ENCODE assay signal across 18 cellular contexts in genomic region chr12:68667896-68668295, GRCh38. TPM values are rescaled to one million over a fixed set of nuclear protein-coding genes. Genes with fewer than 3 reads are reported as not detected.
A peak's percentile ranks its signal among the peaks of the same experiment; 100 is the strongest.
DNase-seq lines count a peak whose midpoint lies in the region; FAIRE-seq and TF ChIP-seq lines count a peak whose summit lies in the region.
"Had no signal": no experiment of that assay in that cellular context is flagged by ENCODE, and none has a peak within 500 bp of the region (broad histone marks: within the 10 kb centered on the region; RNA-seq: fewer than 3 reads in every experiment).

No MANE protein-coding gene starts in this region.

- DNase-seq in activated CD4-positive, alpha-beta memory T cell treated with anti-CD3 and anti-CD28 coated beads for 36 hours, result no peak
- no peak for DNase-seq in activated CD4-positive, alpha-beta memory T cell treated with anti-CD3 and anti-CD28 coated beads, Interleukin-2, amount 10 ng/mL, durations not matched to agents 7 days and 5 days
- DNase-seq in H9 (peak; percentile 37), H1 (ENCODE audit: low read depth in 1 of 2, low spot score in 2 of 2) (no peak), kidney glomerular epithelial cell (lab: John Stamatoyannopoulos, UW) (no peak), SIG-M5 (lab: John Stamatoyannopoulos, UW) (no peak), CD1c-positive myeloid dendritic cell (ENCODE audit: extremely low spot score) (no peak)
- DNase-seq: activated T-cell treated with anti-CD3 and anti-CD28 coated beads, Interleukin-2, amount 50 U/mL, for 48 hours; caudate nucleus; effector CD4-positive, alpha-beta T cell; HFFc6; left colon; NCI-H1694; ovary; SJCRH30; stimulated activated CD4-positive, alpha-beta T cell treated with anti-CD3 and anti-CD28 coated beads, Interleukin-2, amount 100 ng/mL, for 48 hours had no signal

- WGBS in H9 (ENCODE audit: extremely low coverage, insufficient read length, low lambda C conversion rate), result no CpG with 5 or more reads among the region's 1 CpG
- WGBS in H1 (ENCODE audit: extremely low coverage in 1 of 2, insufficient coverage in 1 of 2, insufficient read length in 1 of 2, insufficient replicate concordance in 2 of 2, low coverage in 1 of 2, low lambda C conversion rate in 2 of 2, missing lambda C conversion rate in 1 of 2), 2 experiments, result 62% methylated on average over 1 of the region's 1 CpG; no CpG with 5 or more reads in 1 of the 2 experiments

- H3K4me1 ChIP-seq in H9 (ENCODE audit: insufficient read depth, low read length), result no peaks in the 10 kb centered on the region; the same call in 1 of the 2 replicates
- peaks cover 0 to 4% (median under 1%) of the 10 kb centered on the region in 4 experiments; a peak in 1 of 7 replicates for H3K4me1 ChIP-seq in H1 (replicated peaks in 1 of 4; ENCODE audit: control insufficient read depth in 3 of 4, insufficient read depth in 4 of 4, low read length in 3 of 4)
- H3K4me1 ChIP-seq: SJCRH30, suprapubic skin had no signal

- H3K9ac ChIP-seq in H9 (ENCODE audit: extremely low read depth, insufficient read length, low read length) (no peak overlapping the region), H1 (replicated peaks in 1 of 4; ENCODE audit: extremely low read depth in 1 of 4, low read depth in 3 of 4, low read length in 3 of 4) (no peak overlapping the region)

- no peak overlapping the region for H2BK15ac ChIP-seq in H9 (ENCODE audit: low read depth, low read length)
- no peak overlapping the region for H2BK15ac ChIP-seq in H1 (ENCODE audit: low read length)

- H4K8ac ChIP-seq in H9 (replicated peaks; ENCODE audit: insufficient read length, low read depth, low read length) (no peak overlapping the region), H1 (ENCODE audit: extremely low read depth, insufficient read depth, low read length) (no peak overlapping the region)

- H2BK20ac ChIP-seq in H9 (ENCODE audit: low read depth, low read length, poor library complexity, severe bottlenecking), result no peak overlapping the region
- H2BK20ac ChIP-seq in H1 (ENCODE audit: low read length), result no peak overlapping the region

- H3K27me3 Mint-ChIP-seq in activated CD4-positive, alpha-beta memory T cell treated with anti-CD3 and anti-CD28 coated beads for 36 hours, result no peaks in the 10 kb centered on the region
- H3K27me3 Mint-ChIP-seq in activated CD4-positive, alpha-beta memory T cell treated with anti-CD3 and anti-CD28 coated beads, Interleukin-2, amount 10 ng/mL, durations not matched to agents 7 days and 5 days, result no peaks in the 10 kb centered on the region
- H3K27me3 Mint-ChIP-seq in H9 (ENCODE audit: low read depth) (no peaks in the 10 kb centered on the region), nephron (ENCODE audit: low read depth) (no peaks in the 10 kb centered on the region)

- H3K14ac ChIP-seq in H9 (ENCODE audit: insufficient read depth, low read length), result no peak overlapping the region
- H3K14ac ChIP-seq in H1 (ENCODE audit: insufficient read length), result no peak overlapping the region

- H3K23me2 ChIP-seq in H9 (ENCODE audit: insufficient read length, low read depth, low read length, poor library complexity, severe bottlenecking) (no peaks in the 10 kb centered on the region), H1 (ENCODE audit: low read depth, low read length) (no peaks in the 10 kb centered on the region)

- H2AFZ ChIP-seq in H9 (ENCODE audit: low read length) (no peak overlapping the region), H1 (ENCODE audit: low read length) (no peak overlapping the region)

- H3K23ac ChIP-seq in H9 (ENCODE audit: insufficient read length, low read depth, low read length) (no peak overlapping the region), H1 (ENCODE audit: insufficient read length) (no peak overlapping the region)

- H2AK5ac ChIP-seq in H9 (ENCODE audit: insufficient read length, low read length) (no peak overlapping the region), H1 (ENCODE audit: low read depth, low read length) (no peak overlapping the region)

- H3K9me3 ChIP-seq in H9 (ENCODE audit: control insufficient read depth, low read depth, low read length) (no peaks in the 10 kb centered on the region), H1 (ENCODE audit: insufficient read depth in 2 of 2, low read depth in 1 of 2, low read length in 1 of 2) (no peaks in the 10 kb centered on the region)
- H3K9me3 ChIP-seq: ovary, SJCRH30, suprapubic skin had no signal

- H3K18ac ChIP-seq in H9 (ENCODE audit: insufficient read length, low read depth, low read length) (no peak overlapping the region), H1 (ENCODE audit: extremely low read depth, low read length) (no peak overlapping the region)

- FAIRE-seq in H1 (lab: Jason Lieb, UNC), result no peak

- peaks cover 17% of the 10 kb centered on the region for H3K4me1 Mint-ChIP-seq in activated CD4-positive, alpha-beta memory T cell treated with anti-CD3 and anti-CD28 coated beads for 36 hours (ENCODE audit: low read depth)
- H3K4me1 Mint-ChIP-seq in activated CD4-positive, alpha-beta memory T cell treated with anti-CD3 and anti-CD28 coated beads, Interleukin-2, amount 10 ng/mL, durations not matched to agents 7 days and 5 days, result peaks cover 27% of the 10 kb centered on the region
- H3K4me1 Mint-ChIP-seq in H9 (peaks cover 6 to 13% of the 10 kb centered on the region in 2 experiments; a peak in 3 of 4 replicates), nephron (no peaks in the 10 kb centered on the region)

- no peaks in the 10 kb centered on the region for H3K79me2 ChIP-seq in H9 (ENCODE audit: insufficient read depth, low read length)
- no peaks in the 10 kb centered on the region for H3K79me2 ChIP-seq in H1 (ENCODE audit: control insufficient read depth in 1 of 2, insufficient read depth in 2 of 2, low read length in 2 of 2)

- H3K4ac ChIP-seq in H9 (ENCODE audit: low read depth, low read length) (no peak overlapping the region), H1 (replicated peaks; ENCODE audit: insufficient read length, low read depth, low read length) (no peak overlapping the region)

- H3K56ac ChIP-seq in H9 (ENCODE audit: insufficient read length, low read depth, low read length) (no peak overlapping the region), H1 (replicated peaks; ENCODE audit: insufficient read length, low read depth, low read length) (no peak overlapping the region)

- H3K4me2 ChIP-seq in H9 (ENCODE audit: insufficient read depth, insufficient read length, low read length) (no peak overlapping the region), H1 (ENCODE audit: insufficient read depth in 1 of 2, low read depth in 2 of 2, low read length in 2 of 2) (no peak overlapping the region)

- no peak overlapping the region for H3K4me3 Mint-ChIP-seq in activated CD4-positive, alpha-beta memory T cell treated with anti-CD3 and anti-CD28 coated beads for 36 hours
- H3K4me3 Mint-ChIP-seq in activated CD4-positive, alpha-beta memory T cell treated with anti-CD3 and anti-CD28 coated beads, Interleukin-2, amount 10 ng/mL, durations not matched to agents 7 days and 5 days, result no peak overlapping the region
- H3K4me3 Mint-ChIP-seq in H9, result no peak overlapping the region
- H3K4me3 Mint-ChIP-seq in nephron, result no peak overlapping the region
- H3K4me3 Mint-ChIP-seq: HFFc6 had no signal

- no peak for TF ChIP-seq POLR2A in H1 (IDR thresholded peaks at IDR 0.05; ENCODE audit: control extremely low read depth in 1 of 2, low read depth in 2 of 2, low read length in 2 of 2)

- TF ChIP-seq EP300 in H1 (IDR thresholded peaks at IDR 0.05; ENCODE audit: borderline replicate concordance in 1 of 2, low read depth in 2 of 2, low read length in 2 of 2), result no peak

- no peak overlapping the region for H4K91ac ChIP-seq in H9 (ENCODE audit: insufficient read length, low read depth, low read length)
- H4K91ac ChIP-seq in H1 (replicated peaks; ENCODE audit: insufficient read length, low read length), result no peak overlapping the region

- POLR2A ChIA-PET in activated CD4-positive, alpha-beta memory T cell treated with anti-CD3 and anti-CD28 coated beads for 36 hours (lab: Charles Lee), result no interaction called here
- POLR2A ChIA-PET in activated CD4-positive, alpha-beta memory T cell treated with anti-CD3 and anti-CD28 coated beads, Interleukin-2, amount 10 ng/mL, durations not matched to agents 7 days and 5 days (lab: Charles Lee), result interaction anchor here (1.0 to 1.2 kb wide), 2 partner anchors 50 to 79 kb away, joined by 3 to 4 read pairs; no protein-coding TSS in a partner anchor
- POLR2A ChIA-PET in H1 (lab: Charles Lee; ENCODE audit: partially characterized antibody), result no interaction called here

- CTCF ChIA-PET in activated CD4-positive, alpha-beta memory T cell treated with anti-CD3 and anti-CD28 coated beads for 36 hours (lab: Charles Lee), result no interaction called here
- CTCF ChIA-PET in activated CD4-positive, alpha-beta memory T cell treated with anti-CD3 and anti-CD28 coated beads, Interleukin-2, amount 10 ng/mL, durations not matched to agents 7 days and 5 days (lab: Charles Lee), result no interaction called here
- CTCF ChIA-PET in H1 (lab: Charles Lee; ENCODE audit: partially characterized antibody), result no interaction called here

- H2BK5ac ChIP-seq in H9 (ENCODE audit: insufficient read length, low read length) (no peak overlapping the region), H1 (ENCODE audit: low read depth, low read length) (no peak overlapping the region)

- no peaks in the 10 kb centered on the region for H3K36me3 ChIP-seq in H1 (ENCODE audit: control insufficient read depth in 2 of 4, insufficient read depth in 4 of 4, low read length in 3 of 4)
- H3K36me3 ChIP-seq: ovary, SJCRH30 had no signal

- no peaks in the 10 kb centered on the region for H3K9me3 Mint-ChIP-seq in activated CD4-positive, alpha-beta memory T cell treated with anti-CD3 and anti-CD28 coated beads for 36 hours
- no peaks in the 10 kb centered on the region for H3K9me3 Mint-ChIP-seq in activated CD4-positive, alpha-beta memory T cell treated with anti-CD3 and anti-CD28 coated beads, Interleukin-2, amount 10 ng/mL, durations not matched to agents 7 days and 5 days
- H3K9me3 Mint-ChIP-seq in H9 (no peaks in the 10 kb centered on the region), nephron (no peaks in the 10 kb centered on the region)
- H3K9me3 Mint-ChIP-seq: HFFc6 had no signal

- H3K27ac ChIP-seq in H9 (ENCODE audit: insufficient read length, low read depth, low read length) (no peak overlapping the region), H1 (ENCODE audit: low read depth, low read length) (no peak overlapping the region)
- H3K27ac ChIP-seq: ovary, SJCRH30, suprapubic skin had no signal

- no peak overlapping the region for H3K4me3 ChIP-seq in H1 (ENCODE audit: extremely low read depth in 1 of 4, insufficient read depth in 2 of 4, low read depth in 3 of 4, low read length in 4 of 4)
- H3K4me3 ChIP-seq: ovary, SJCRH30, suprapubic skin had no signal

- H2BK120ac ChIP-seq in H9 (ENCODE audit: low read depth, low read length, poor library complexity, severe bottlenecking) (no peak overlapping the region), H1 (replicated peaks; ENCODE audit: low read depth, low read length) (no peak overlapping the region)

- no peak overlapping the region for H3T11ph ChIP-seq in H9 (ENCODE audit: low read length)

- intact Hi-C loops in activated CD4-positive, alpha-beta memory T cell treated with anti-CD3 and anti-CD28 coated beads for 36 hours (cut with micrococcal nuclease), result no loop called here

- H4K5ac ChIP-seq in H9 (ENCODE audit: insufficient read length, low read depth, low read length), result no peak overlapping the region
- H4K5ac ChIP-seq in H1 (ENCODE audit: insufficient read length, low read depth, low read length), result no peak overlapping the region

- TF ChIP-seq RAD21 in H1 (IDR thresholded peaks at IDR 0.05 in 1 of 2, conservative IDR thresholded peaks at IDR 0.05 in 1 of 2; ENCODE audit: low read depth in 2 of 2, low read length in 2 of 2), result no peak

- H3K27me3 ChIP-seq in H9 (ENCODE audit: insufficient read depth, low read length), result no peaks in the 10 kb centered on the region
- no peaks in the 10 kb centered on the region for H3K27me3 ChIP-seq in H1 (replicated peaks in 1 of 4; ENCODE audit: control insufficient read depth in 3 of 4, extremely low read depth in 1 of 4, insufficient read depth in 3 of 4, low read length in 3 of 4)
- H3K27me3 ChIP-seq: ovary, SJCRH30, suprapubic skin had no signal

- peak overlapping the region; percentile 3 for H3K27ac Mint-ChIP-seq in activated CD4-positive, alpha-beta memory T cell treated with anti-CD3 and anti-CD28 coated beads for 36 hours
- H3K27ac Mint-ChIP-seq in activated CD4-positive, alpha-beta memory T cell treated with anti-CD3 and anti-CD28 coated beads, Interleukin-2, amount 10 ng/mL, durations not matched to agents 7 days and 5 days, result no peak overlapping the region
- no peak overlapping the region for H3K27ac Mint-ChIP-seq in H9
- H3K27ac Mint-ChIP-seq in nephron, result peak overlapping the region; percentile 1 to 78 (median 69)
- H3K27ac Mint-ChIP-seq: HFFc6 had no signal

- no peak overlapping the region for H2BK12ac ChIP-seq in H9 (ENCODE audit: insufficient read length, low read depth, low read length)
- H2BK12ac ChIP-seq in H1 (ENCODE audit: low read depth, low read length), result no peak overlapping the region

- H3K36me3 Mint-ChIP-seq in activated CD4-positive, alpha-beta memory T cell treated with anti-CD3 and anti-CD28 coated beads for 36 hours, result peaks cover 3% of the 10 kb centered on the region
- H3K36me3 Mint-ChIP-seq in activated CD4-positive, alpha-beta memory T cell treated with anti-CD3 and anti-CD28 coated beads, Interleukin-2, amount 10 ng/mL, durations not matched to agents 7 days and 5 days (ENCODE audit: low read depth), result peaks cover 26% of the 10 kb centered on the region
- H3K36me3 Mint-ChIP-seq in H9 (ENCODE audit: insufficient read depth in 1 of 3, low read depth in 3 of 3), result no peaks in the 10 kb centered on the region
- H3K36me3 Mint-ChIP-seq in nephron (ENCODE audit: low read depth), result peaks cover 6% of the 10 kb centered on the region

- TF ChIP-seq CTCF in H9 (conservative IDR thresholded peaks at IDR 0.05) (no peak), H1 (IDR thresholded peaks at IDR 0.05; ENCODE audit: control extremely low read depth in 1 of 3, insufficient read depth in 1 of 3, low read depth in 1 of 3, low read length in 3 of 3) (no peak), nephron (IDR thresholded peaks at IDR 0.05; ENCODE audit: unreplicated experiment in 3 of 3) (no peak)

- H4K20me1 ChIP-seq in H9 (ENCODE audit: control insufficient read depth, insufficient read depth, insufficient read length) (no peaks in the 10 kb centered on the region), H1 (replicated peaks in 1 of 2; ENCODE audit: control insufficient read depth in 1 of 2, insufficient read depth in 2 of 2, low read length in 2 of 2) (no peaks in the 10 kb centered on the region)

- no peaks in the 10 kb centered on the region for H3K79me1 ChIP-seq in H9 (ENCODE audit: insufficient read depth, low read depth, low read length, poor library complexity, severe bottlenecking)
- no peaks in the 10 kb centered on the region for H3K79me1 ChIP-seq in H1 (ENCODE audit: low read depth, low read length)

RNA-seq across cellular contexts. Expression of gene NUP107, which starts 18.9 kb away (rescaled TPM):
- 100 to 1,000 TPM; 128 TPM for total RNA-seq in activated CD4-positive, alpha-beta memory T cell treated with anti-CD3 and anti-CD28 coated beads for 36 hours
- total RNA-seq in activated CD4-positive, alpha-beta memory T cell treated with anti-CD3 and anti-CD28 coated beads, Interleukin-2, amount 10 ng/mL, durations not matched to agents 7 days and 5 days, result 10 to 100 TPM; 80.7 to 85.4 TPM
- 142 and 147 TPM in 2 replicates for total RNA-seq in H9 (2021)
- total RNA-seq in H1 (2021; fragmentation: NEBNext Ultra II Directional; extraction: Animal tissue kit (Norgen Biotek cat#: 25700)), result 139 and 141 TPM in 2 replicates
- polyA plus RNA-seq in H1 (2011; rRNA removed), result 32.0 and 46.1 TPM in 2 replicates
- 75.2 TPM for polyA plus RNA-seq in H1 (2011; cell fraction: cytosol; rRNA removed)
- 34.4 TPM for polyA plus RNA-seq in H1 (2011; cell fraction: nucleus; rRNA removed)
- 78.0 to 149 TPM (median 100 TPM) in 4 replicates for polyA plus RNA-seq in H1 (2012, experiment 1 of 2)
- polyA plus RNA-seq in H1 (2012, experiment 2 of 2), result 4.5 TPM
- 88.8 TPM for polyA plus RNA-seq in H1 (2013, experiment 1 of 2)
- 82.4 TPM for polyA plus RNA-seq in H1 (2013, experiment 2 of 2)
- 98.6 and 138 TPM in 2 replicates for polyA minus RNA-seq in H1 (2011; rRNA and poly(A)+ RNA removed)
- polyA minus RNA-seq in H1 (2011; cell fraction: cytosol; rRNA and poly(A)+ RNA removed), result 66.8 TPM
- polyA minus RNA-seq in H1 (2011; cell fraction: nucleus; rRNA and poly(A)+ RNA removed), result 87.1 TPM

RNA-seq across cellular contexts. Expression of gene RAP1B, which starts 57.2 kb away (rescaled TPM):
- 100 to 1,000 TPM; 211 to 213 TPM for total RNA-seq in activated CD4-positive, alpha-beta memory T cell treated with anti-CD3 and anti-CD28 coated beads for 36 hours
- total RNA-seq in activated CD4-positive, alpha-beta memory T cell treated with anti-CD3 and anti-CD28 coated beads, Interleukin-2, amount 10 ng/mL, durations not matched to agents 7 days and 5 days, result 100 to 1,000 TPM; 290 to 291 TPM
- total RNA-seq in H9 (2021), result 89.1 and 97.7 TPM in 2 replicates
- 101 and 112 TPM in 2 replicates for total RNA-seq in H1 (2021; fragmentation: NEBNext Ultra II Directional; extraction: Animal tissue kit (Norgen Biotek cat#: 25700))
- polyA plus RNA-seq in H1 (2011; rRNA removed), result 40.7 and 61.4 TPM in 2 replicates
- polyA plus RNA-seq in H1 (2011; cell fraction: cytosol; rRNA removed), result 91.1 TPM
- 23.7 TPM for polyA plus RNA-seq in H1 (2011; cell fraction: nucleus; rRNA removed)
- 65.1 to 97.1 TPM (median 84.6 TPM) in 4 replicates for polyA plus RNA-seq in H1 (2012, experiment 1 of 2)
- 9.2 TPM for polyA plus RNA-seq in H1 (2012, experiment 2 of 2)
- 72.6 TPM for polyA plus RNA-seq in H1 (2013, experiment 1 of 2)
- 78.4 TPM for polyA plus RNA-seq in H1 (2013, experiment 2 of 2)
- polyA minus RNA-seq in H1 (2011; rRNA and poly(A)+ RNA removed), result 28.6 and 46.4 TPM in 2 replicates
- 65.5 TPM for polyA minus RNA-seq in H1 (2011; cell fraction: cytosol; rRNA and poly(A)+ RNA removed)
- 44.8 TPM for polyA minus RNA-seq in H1 (2011; cell fraction: nucleus; rRNA and poly(A)+ RNA removed)

Comparison
In these comparisons a context has a peak if more than half of its experiments do, and no peak if none do; other contexts are left out.
1. H3K27ac Mint-ChIP-seq: peak in activated CD4-positive, alpha-beta memory T cell treated with anti-CD3 and anti-CD28 coated beads for 36 hours (single experiment) and nephron (3 of 3); none in activated CD4-positive, alpha-beta memory T cell treated with anti-CD3 and anti-CD28 coated beads, Interleukin-2, amount 10 ng/mL, durations not matched to agents 7 days and 5 days (single experiment) and H9 (0 of 3).